Comparison of ENCODE assay signal across 9 cellular contexts in the genomic region with DNA sequence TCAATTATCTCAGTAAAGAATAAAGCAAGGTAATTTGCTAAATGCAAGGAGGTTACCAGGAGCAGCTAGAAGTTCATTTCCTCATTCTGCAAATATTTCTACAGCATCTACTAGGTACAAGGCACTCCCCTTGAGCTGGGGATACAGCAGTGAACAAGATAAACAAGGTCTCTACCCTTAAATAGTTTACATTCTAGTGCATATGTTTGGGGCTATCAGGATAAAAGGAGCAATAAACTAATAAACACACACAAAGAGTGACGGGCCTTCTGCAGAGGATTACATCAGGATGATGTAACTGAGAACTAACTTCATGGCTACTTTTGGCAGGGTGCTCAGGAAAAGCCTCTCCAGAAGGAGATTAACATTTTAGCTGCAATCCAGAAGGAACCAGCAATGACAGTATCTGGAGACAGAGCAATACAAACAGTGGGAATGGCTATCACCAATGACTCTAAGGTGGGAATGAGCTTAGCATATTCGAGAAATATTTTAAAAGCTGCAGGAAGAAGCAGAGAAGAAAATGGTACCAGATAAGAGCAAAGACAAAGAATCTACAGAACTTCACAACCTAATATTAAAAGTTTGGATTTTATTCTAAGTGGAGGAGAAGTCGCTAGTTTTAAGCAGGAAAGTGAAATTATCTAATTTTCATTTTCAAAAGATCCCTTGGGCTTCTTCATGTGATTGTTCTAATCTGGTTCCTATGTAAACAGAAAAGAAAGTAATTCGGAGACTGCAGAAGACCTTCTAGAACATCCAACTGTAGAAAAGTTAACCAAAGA. TPM values are rescaled to one million over a fixed set of nuclear protein-coding genes. Genes with fewer than 3 reads are reported as not detected.
DNase-seq lines count a peak whose midpoint lies in the region; TF ChIP-seq lines count a peak whose summit lies in the region.
"Had no signal": no experiment of that assay in that cellular context is flagged by ENCODE, and none has a peak within 500 bp of the region (broad histone marks: within the 10 kb centered on the region; RNA-seq: fewer than 3 reads in every experiment).

No MANE protein-coding gene starts in this region.

- H3K9me3 ChIP-seq in fibroblast of lung (ENCODE audit: control insufficient read depth, insufficient read depth, low read depth, low read length) = no peaks in the 10 kb centered on the region
- H3K9me3 ChIP-seq: pancreas had no signal

- peaks cover 17% of the 10 kb centered on the region for H3K36me3 Mint-ChIP-seq in osteocyte (ENCODE audit: unreplicated experiment)

- peaks cover 57% of the 10 kb centered on the region for H3K79me2 ChIP-seq in fibroblast of lung (ENCODE audit: control insufficient read depth, insufficient read depth, low read length)

- H3K4me3 Mint-ChIP-seq in osteocyte (ENCODE audit: unreplicated experiment) = no peak overlapping the region

- DNase-seq in EL (peak; percentile 70), MV-4-11 (lab: John Stamatoyannopoulos, UW) (peak; percentile 22), fibroblast of lung (ENCODE audit: low read depth in 2 of 2) (peak; percentile 60 to 83), osteocyte (ENCODE audit: extremely low spot score, unreplicated experiment) (no peak), NCI-H345 (lab: John Stamatoyannopoulos, UW) (no peak), NK-92 (lab: John Stamatoyannopoulos, UW; ENCODE audit: unreplicated experiment) (no peak), T-helper 1 cell (no peak)
- DNase-seq: hypothalamus, pancreas had no signal

- peak overlapping the region; percentile 66 for H3K27ac Mint-ChIP-seq in osteocyte (ENCODE audit: unreplicated experiment)

- no peak overlapping the region for H3K27ac ChIP-seq in fibroblast of lung (ENCODE audit: insufficient read depth, low read length)

- no peaks in the 10 kb centered on the region for H4K20me1 ChIP-seq in fibroblast of lung (ENCODE audit: control insufficient read depth, extremely low read depth, insufficient read depth, low read length)

- H3K27me3 ChIP-seq in fibroblast of lung (ENCODE audit: control insufficient read depth, insufficient read depth, low read length) = no peaks in the 10 kb centered on the region
- H3K27me3 ChIP-seq: pancreas had no signal

- TF ChIP-seq CTCF in fibroblast of lung (conservative IDR thresholded peaks at IDR 0.05 in 1 of 2, IDR thresholded peaks at IDR 0.05 in 1 of 2; ENCODE audit: low read depth in 1 of 2, low read length in 2 of 2) (no peak), osteocyte (IDR thresholded peaks at IDR 0.05) (no peak)

- no peaks in the 10 kb centered on the region for H3K27me3 Mint-ChIP-seq in osteocyte (ENCODE audit: unreplicated experiment)

- H2AFZ ChIP-seq in fibroblast of lung (ENCODE audit: low read length) = no peak overlapping the region

- H3K9me3 Mint-ChIP-seq in osteocyte (ENCODE audit: unreplicated experiment) = no peaks in the 10 kb centered on the region

- peaks cover 4% of the 10 kb centered on the region for H3K4me1 ChIP-seq in fibroblast of lung (ENCODE audit: control insufficient read depth, extremely low read depth, insufficient read depth, low read length)

- peaks cover 50% of the 10 kb centered on the region for H3K4me1 Mint-ChIP-seq in osteocyte (ENCODE audit: unreplicated experiment)

- no peak overlapping the region for H3K4me3 ChIP-seq in fibroblast of lung (replicated peaks in 1 of 4; ENCODE audit: control extremely low read depth in 1 of 4, insufficient read depth in 1 of 4, low read depth in 3 of 4, low read length in 4 of 4)
- H3K4me3 ChIP-seq: pancreas had no signal

- H3K36me3 ChIP-seq in fibroblast of lung (ENCODE audit: control insufficient read depth, insufficient read depth, low read length) = peaks cover 2% of the 10 kb centered on the region
- H3K36me3 ChIP-seq: pancreas had no signal

- no peak overlapping the region for H3K4me2 ChIP-seq in fibroblast of lung (ENCODE audit: extremely low read depth, insufficient read depth, low read length)

- no peak overlapping the region for H3K9ac ChIP-seq in fibroblast of lung (ENCODE audit: insufficient read depth, low read length)

RNA-seq across cellular contexts. Expression of a gene that starts 25.8 kb away (rescaled TPM):
- total RNA-seq in fibroblast of lung (25.4 and 30.4 TPM in 2 replicates), osteocyte (58.7 and 63.6 TPM in 2 replicates)
- 23.9 and 28.4 TPM in 2 replicates for polyA plus RNA-seq in fibroblast of lung
- polyA plus RNA-seq in fibroblast of lung (2012) = 16.4 and 17.8 TPM in 2 replicates
- 22.2 and 38.5 TPM in 2 replicates for polyA minus RNA-seq in fibroblast of lung (ENCODE audit: low replicate concordance)

Comparison
In these comparisons a context has a peak if more than half of its experiments do, and no peak if none do; other contexts are left out.
1. DNase-seq: peak in EL (single experiment), MV-4-11 (single experiment) and fibroblast of lung (2 of 2); none in osteocyte (single experiment), NCI-H345 (single experiment), NK-92 (single experiment) and T-helper 1 cell (0 of 5).